ENCODE assay signal across 26 cellular contexts in the genomic region with DNA sequence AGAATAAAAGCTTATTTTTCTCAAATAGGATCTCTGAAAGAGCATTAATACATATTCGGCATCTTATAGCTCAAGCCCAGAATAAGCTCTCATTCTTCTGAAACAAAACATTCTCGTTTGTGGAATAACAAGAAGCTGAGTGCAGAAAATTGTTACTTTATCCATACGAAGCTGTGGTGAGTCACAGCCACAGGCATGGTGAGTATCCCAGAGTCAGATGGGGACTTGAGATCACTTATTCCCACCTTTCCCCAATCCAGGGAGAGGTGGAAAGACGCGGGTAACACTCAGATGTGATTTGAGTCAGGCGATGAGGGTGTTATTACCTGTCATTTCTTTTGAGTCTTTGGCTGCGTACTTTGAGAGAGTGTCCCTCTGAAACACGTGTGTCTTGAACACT.
DNase-seq lines count a peak whose midpoint lies in the region; TF ChIP-seq lines count a peak whose summit lies in the region.
"Had no signal": no experiment of that assay in that cellular context is flagged by ENCODE, and none has a peak within 500 bp of the region (broad histone marks: within the 10 kb centered on the region; RNA-seq: fewer than 3 reads in every experiment).

No MANE protein-coding gene starts in this region.

- CTCF ChIA-PET in AG04449 (lab: Yijun Ruan, JAX), result interaction anchor here (1.3 to 1.7 kb wide), 2 partner anchors 16 to 24 kb away, joined by 3 to 7 read pairs; no protein-coding TSS in a partner anchor

- POLR2A ChIA-PET in AG04449 (lab: Yijun Ruan, JAX), result no interaction called here

- no peaks in the 10 kb centered on the region for H3K9me3 ChIP-seq in SJCRH30 (replicated peaks)

- no peak for TF ChIP-seq CTCF in AG04449 (IDR thresholded peaks at IDR 0.05; ENCODE audit: insufficient read depth, low read length, missing control alignments)
- no peak for TF ChIP-seq CTCF in fibroblast of the aortic adventitia (IDR thresholded peaks at IDR 0.05; ENCODE audit: insufficient read depth, low read length)

- H3K4me1 ChIP-seq in SJCRH30, result no peaks in the 10 kb centered on the region

- no peaks in the 10 kb centered on the region for H3K36me3 ChIP-seq in SJCRH30

- H3K27ac ChIP-seq in SJCRH30, result no peak overlapping the region
- H3K27ac ChIP-seq: 22Rv1, HL-60, PC-9 had no signal

- H3K4me3 ChIP-seq in AG04449 (ENCODE audit: low read depth, low read length), result no peak overlapping the region
- no peak overlapping the region for H3K4me3 ChIP-seq in fibroblast of the aortic adventitia (ENCODE audit: low read depth, low read length)
- no peak overlapping the region for H3K4me3 ChIP-seq in SJCRH30
- H3K4me3 ChIP-seq: PC-9 had no signal

- no peaks in the 10 kb centered on the region for H3K27me3 ChIP-seq in SJCRH30

- DNase-seq in AG04449 (ENCODE audit: low read depth, low spot score) (peak; percentile 24), EL (peak; percentile 8), amniotic stem cell (lab: John Stamatoyannopoulos, UW) (peak; percentile 7), fibroblast of the aortic adventitia (ENCODE audit: low read depth) (peak; percentile 6), NCI-H1105 (lab: John Stamatoyannopoulos, UW) (no peak), SJCRH30 (no peak), T-helper 2 cell (no peak), HuH-7.5 (ENCODE audit: low spot score) (no peak)
- DNase-seq: ACHN; C1 segment of cervical spinal cord; CD4-positive, alpha-beta memory T cell; COR-L47; DMS53; GF-D8; Karpas-422; MV-4-11; NCI-H1105 treated with DMSO at 0.1 percent for 48 hours; NCI-H2029; NCI-H446 treated with DMSO at 0.1 percent for 48 hours; NCI-H526; NCI-H82; NK-92 treated with Interleukin-12 subunit alpha and Interleukin-12 subunit beta, amount 100 ng/mL, for 24 hours; PC-9; Right ventricle myocardium superior had no signal

Comparison
In these comparisons a context has a peak if more than half of its experiments do, and no peak if none do; other contexts are left out.
1. DNase-seq: peak in AG04449 (single experiment), EL (single experiment), amniotic stem cell (single experiment) and fibroblast of the aortic adventitia (single experiment); none in NCI-H1105 (single experiment), SJCRH30 (0 of 2), T-helper 2 cell (0 of 5) and HuH-7.5 (single experiment).